In genomic region chr2:241936457-241937133, GRCh38 we compare ENCODE assay signal across 14 cellular contexts.
"Had no signal": no experiment of that assay in that cellular context is flagged by ENCODE, and none has a peak within 500 bp of the region (broad histone marks: within the 10 kb centered on the region; RNA-seq: fewer than 3 reads in every experiment).

No MANE protein-coding gene starts in this region.

- H3K27ac Mint-ChIP-seq: activated CD4-positive, alpha-beta T cell treated with anti-CD3 and anti-CD28 coated beads for 36 hours had no signal

- H3K27me3 Mint-ChIP-seq: activated CD4-positive, alpha-beta T cell treated with anti-CD3 and anti-CD28 coated beads for 36 hours had no signal

- H3K27ac ChIP-seq: adrenal gland, epithelial cell of prostate, psoas muscle, testis, VCaP had no signal

- H3K36me3 ChIP-seq: adrenal gland had no signal

- H3K4me1 ChIP-seq: adrenal gland, psoas muscle had no signal

- H3K4me3 Mint-ChIP-seq: activated CD4-positive, alpha-beta T cell treated with anti-CD3 and anti-CD28 coated beads for 36 hours; activated T-cell treated with anti-CD3 and anti-CD28 coated beads, Interleukin-2, amount 50 U/mL, for 4 hours had no signal

- H3K27me3 ChIP-seq: adrenal gland, testis had no signal

- H3K4me3 ChIP-seq: adrenal gland, psoas muscle had no signal

- H3K9me3 ChIP-seq: adrenal gland, psoas muscle, testis had no signal

- ATAC-seq: activated CD4-positive, alpha-beta T cell treated with anti-CD3 and anti-CD28 coated beads for 36 hours; activated T-cell treated with anti-CD3 and anti-CD28 coated beads, Interleukin-2, amount 50 U/mL, for 4 hours; left colon; psoas muscle; right cardiac atrium had no signal

- DNase-seq: activated CD4-positive, alpha-beta T cell treated with anti-CD3 and anti-CD28 coated beads for 36 hours; activated CD4-positive, alpha-beta T cell treated with anti-CD3 and anti-CD28 coated beads, Interleukin-2, amount 50 U/mL, for 48 hours; activated naive CD4-positive, alpha-beta T cell treated with anti-CD3 and anti-CD28 coated beads, Interleukin-2, amount 50 U/mL, for 16 hours; activated T-cell treated with anti-CD3 and anti-CD28 coated beads, Interleukin-2, amount 50 U/mL, for 4 hours; foreskin fibroblast; left colon; psoas muscle; right cardiac atrium; SW 1271; T-helper 2 cell; testis had no signal
